In genomic region chr15:52118969-52119749, GRCh38 we compare ENCODE assay signal across 1 cellular context.
A peak's percentile ranks its signal among the peaks of the same experiment; 100 is the strongest.
TF ChIP-seq lines count a peak whose summit lies in the region.

No MANE protein-coding gene starts in this region.

TF ChIP-seq in K562, 482 proteins besides CTCF, POLR2A, EP300 and RAD21 (continued from another document and continues in another):
- TF ChIP-seq ARID4B (CRISPR knock-in tag; IDR thresholded peaks at IDR 0.05) (no peak), SAP30 (IDR thresholded peaks at IDR 0.05; ENCODE audit: borderline replicate concordance, insufficient read depth, low read depth, low read length, poor library complexity, severe bottlenecking) (no peak), BRD4 (IDR thresholded peaks at IDR 0.05) (no peak), CHD7 (IDR thresholded peaks at IDR 0.05; ENCODE audit: low read depth, low read length) (no peak), IRF9 (tag; IDR thresholded peaks at IDR 0.05) (no peak), TFE3 (CRISPR knock-in tag; IDR thresholded peaks at IDR 0.05) (no peak), ZNF12 (CRISPR knock-in tag; IDR thresholded peaks at IDR 0.05) (no peak), KLF13 (tag; IDR thresholded peaks at IDR 0.05; ENCODE audit: borderline replicate concordance, low read depth) (no peak), TCF7L2 (IDR thresholded peaks at IDR 0.05; ENCODE audit: low read depth, low read length) (no peak), PREB (CRISPR knock-in tag; IDR thresholded peaks at IDR 0.05) (no peak), ZNF512 (tag; IDR thresholded peaks at IDR 0.05) (peak; percentile 68; the same call in 1 of the 2 replicates), GTF2E2 (tag; IDR thresholded peaks at IDR 0.05) (no peak), CBX1 (IDR thresholded peaks at IDR 0.05; ENCODE audit: low read depth) (no peak), TEAD1 (CRISPR knock-in tag; IDR thresholded peaks at IDR 0.05) (no peak), HIVEP1 (CRISPR knock-in tag; IDR thresholded peaks at IDR 0.05) (no peak), CREB3L1 (IDR thresholded peaks at IDR 0.05; ENCODE audit: borderline replicate concordance, low read depth) (no peak), TRIM24 (IDR thresholded peaks at IDR 0.05) (peak in 1 of 2 experiments; percentile 37; a peak in 1 of 4 replicates), ZBTB1 (CRISPR knock-in tag; IDR thresholded peaks at IDR 0.05; ENCODE audit: borderline replicate concordance, low read depth) (no peak), RFX1 (IDR thresholded peaks at IDR 0.05) (no peak), KDM4B (IDR thresholded peaks at IDR 0.05; ENCODE audit: borderline replicate concordance in 2 of 2, low read depth in 1 of 2) (no peak), EWSR1 (IDR thresholded peaks at IDR 0.05; ENCODE audit: borderline replicate concordance, low read depth, partially characterized antibody) (no peak), KLF1 (tag; IDR thresholded peaks at IDR 0.05) (no peak), HSF4 (CRISPR knock-in tag; IDR thresholded peaks at IDR 0.05; ENCODE audit: borderline replicate concordance) (no peak), ZNF436 (CRISPR knock-in tag; IDR thresholded peaks at IDR 0.05) (no peak), ATF7 (IDR thresholded peaks at IDR 0.05) (no peak), CREB1 (IDR thresholded peaks at IDR 0.05) (no peak), CREB1 (CRISPR knock-in tag; IDR thresholded peaks at IDR 0.05) (no peak), FOXJ3 (CRISPR knock-in tag; IDR thresholded peaks at IDR 0.05) (no peak), HES1 (IDR thresholded peaks at IDR 0.05; ENCODE audit: low read depth) (no peak), YBX1 (IDR thresholded peaks at IDR 0.05) (no peak), TAF1 (IDR thresholded peaks at IDR 0.05; ENCODE audit: control insufficient read depth, extremely low read depth, insufficient read depth, low read length, severe bottlenecking) (no peak), DNMT1 (IDR thresholded peaks at IDR 0.05) (no peak), MYBL2 (IDR thresholded peaks at IDR 0.05; ENCODE audit: low read depth) (no peak), MYBL2 (CRISPR knock-in tag; IDR thresholded peaks at IDR 0.05; ENCODE audit: borderline replicate concordance) (no peak)
